Comparison of ENCODE assay signal across 9 cellular contexts in genomic region chr5:39547548-39548154, GRCh38.
A peak's percentile ranks its signal among the peaks of the same experiment; 100 is the strongest.
DNase-seq lines count a peak whose midpoint lies in the region; ATAC-seq, FAIRE-seq and TF ChIP-seq lines count a peak whose summit lies in the region.
"Had no signal": no experiment of that assay in that cellular context is flagged by ENCODE, and none has a peak within 500 bp of the region (broad histone marks: within the 10 kb centered on the region; RNA-seq: fewer than 3 reads in every experiment).

No MANE protein-coding gene starts in this region.

- H3F3A ChIP-seq in GM23338 (replicated peaks; ENCODE audit: low read depth): no peaks in the 10 kb centered on the region

- POLR2A ChIA-PET in HepG2 (lab: Yijun Ruan, JAX): interaction anchor here (1.0 kb wide), 2 partner anchors 123 to 171 kb away, joined by 3 to 5 read pairs; partner anchors contain the start of gene DAB2

- H3K9ac ChIP-seq in OCI-LY3 (ENCODE audit: low read length) (no peak overlapping the region), HepG2 (ENCODE audit: insufficient read depth, low read depth, low read length) (no peak overlapping the region)

- peaks cover 10% of the 10 kb centered on the region for H3K27me3 Mint-ChIP-seq in CD4-positive, CD25-positive, alpha-beta regulatory T cell
- H3K27me3 Mint-ChIP-seq in GM23338 (ENCODE audit: insufficient read depth, low read depth, poor library complexity): no peaks in the 10 kb centered on the region
- no peaks in the 10 kb centered on the region for H3K27me3 Mint-ChIP-seq in type B pancreatic cell
- H3K27me3 Mint-ChIP-seq in activated naive CD4-positive, alpha-beta T cell treated with anti-CD3 and anti-CD28 coated beads, Interleukin-2, amount 10 ng/mL, durations not matched to agents 7 days and 5 days: no peaks in the 10 kb centered on the region

- H3K27ac ChIP-seq in CD4-positive, CD25-positive, alpha-beta regulatory T cell (ENCODE audit: insufficient read depth, low read length, poor library complexity, severe bottlenecking): no peak overlapping the region
- no peak overlapping the region for H3K27ac ChIP-seq in GM23338 (ENCODE audit: low read depth)
- H3K27ac ChIP-seq in OCI-LY3 (ENCODE audit: low read length): no peak overlapping the region
- no peak overlapping the region for H3K27ac ChIP-seq in HepG2 (ENCODE audit: extremely low read length, insufficient read depth, low read length)

- H3K27ac Mint-ChIP-seq in CD4-positive, CD25-positive, alpha-beta regulatory T cell: peak overlapping the region in 1 of 3 donors; percentile 67
- H3K27ac Mint-ChIP-seq in GM23338 (no peak overlapping the region), type B pancreatic cell (no peak overlapping the region)
- no peak overlapping the region for H3K27ac Mint-ChIP-seq in activated naive CD4-positive, alpha-beta T cell treated with anti-CD3 and anti-CD28 coated beads, Interleukin-2, amount 10 ng/mL, durations not matched to agents 7 days and 5 days
- H3K27ac Mint-ChIP-seq: T-cell had no signal

- WGBS in HepG2 (ENCODE audit: low lambda C conversion rate): under 1% methylated on average over 9 of the region's 9 CpGs

- CTCF ChIA-PET in HepG2 (lab: Yijun Ruan, JAX; ENCODE audit: low intra/inter-chr PET ratio, low total read pairs): interaction anchor here (0.7 to 5.5 kb wide), 5 partner anchors 123 to 330 kb away, joined by 3 to 66 read pairs (median 5); partner anchors contain the start of gene DAB2
- CTCF ChIA-PET in activated naive CD4-positive, alpha-beta T cell treated with anti-CD3 and anti-CD28 coated beads, Interleukin-2, amount 10 ng/mL, durations not matched to agents 7 days and 5 days (lab: Charles Lee): interaction anchor here (0.7 to 3.0 kb wide), 17 partner anchors 8 to 1106 kb away, joined by 3 to 56 read pairs (median 4); partner anchors contain the start of gene DAB2

- H4K20me1 ChIP-seq in GM23338 (replicated peaks; ENCODE audit: insufficient read depth) (no peaks in the 10 kb centered on the region), OCI-LY3 (ENCODE audit: insufficient read depth, low read length) (no peaks in the 10 kb centered on the region), HepG2 (ENCODE audit: insufficient read depth, low read length) (no peaks in the 10 kb centered on the region)

- FAIRE-seq in HepG2 (lab: Jason Lieb, UNC): peak; percentile 76

- TF ChIP-seq POLR2A in HepG2 (IDR thresholded peaks at IDR 0.05; ENCODE audit: insufficient read depth in 1 of 2, low read depth in 2 of 2, low read length in 2 of 2): no peak

- H3K36me3 Mint-ChIP-seq in CD4-positive, CD25-positive, alpha-beta regulatory T cell: no peaks in the 10 kb centered on the region
- H3K36me3 Mint-ChIP-seq in GM23338 (ENCODE audit: low read depth) (no peaks in the 10 kb centered on the region), type B pancreatic cell (no peaks in the 10 kb centered on the region)
- H3K36me3 Mint-ChIP-seq in activated naive CD4-positive, alpha-beta T cell treated with anti-CD3 and anti-CD28 coated beads, Interleukin-2, amount 10 ng/mL, durations not matched to agents 7 days and 5 days: no peaks in the 10 kb centered on the region
- H3K36me3 Mint-ChIP-seq: T-cell had no signal

- no TSS peak for BruUV-seq in HepG2 (replicated peaks; lab: Mats Ljungman, UMichigan)

- peaks cover 4% of the 10 kb centered on the region for H3K27me3 ChIP-seq in CD4-positive, CD25-positive, alpha-beta regulatory T cell (ENCODE audit: control insufficient read depth, insufficient read depth, low read length)
- H3K27me3 ChIP-seq in GM23338 (ENCODE audit: insufficient read depth) (no peaks in the 10 kb centered on the region), OCI-LY3 (ENCODE audit: low read depth, low read length) (no peaks in the 10 kb centered on the region), HepG2 (ENCODE audit: control insufficient read depth in 1 of 2, insufficient read depth in 2 of 2, low read length in 2 of 2) (peaks cover 0 to 8% of the 10 kb centered on the region in 2 experiments; a peak in 1 of 5 replicates)

- intact Hi-C loops in HepG2 (cut with micrococcal nuclease; ENCODE audit: unreplicated experiment): loop anchor here (1.0 to 10.0 kb wide), 4 partner anchors 123 to 330 kb away; partner anchors contain the start of genes DAB2 and FYB1

- in situ Hi-C loops in HepG2 (cut with HindIII; ENCODE audit: extremely low pct_ligation_motif_present, low pct_unique_long_range_greater_than_20kb): loop anchor here (5.0 kb wide), 1 partner anchor 170 kb away; no protein-coding TSS in a partner anchor

- peak; percentile 70 to 80 for TF ChIP-seq CTCF in GM23338 (conservative IDR thresholded peaks at IDR 0.05; ENCODE audit: low read depth in 2 of 2)
- TF ChIP-seq CTCF in OCI-LY3 (IDR thresholded peaks at IDR 0.05; ENCODE audit: low read depth, low read length): peak; percentile 78
- peak; percentile 72 for TF ChIP-seq CTCF in HepG2 (CRISPR knock-in tag; IDR thresholded peaks at IDR 0.05)
- TF ChIP-seq CTCF in type B pancreatic cell (conservative IDR thresholded peaks at IDR 0.05): peak; percentile 87

- ATAC-seq in CD4-positive, CD25-positive, alpha-beta regulatory T cell (ENCODE audit: low read depth in 2 of 2): no peak
- ATAC-seq in GM23338 (peak; percentile 48; the same call in 2 of the 3 replicates), HepG2 (peak; percentile 74), GM21723 (IDR thresholded peaks at IDR 0.05; ENCODE audit: unreplicated experiment) (no peak)

- no peaks in the 10 kb centered on the region for H3K36me3 ChIP-seq in CD4-positive, CD25-positive, alpha-beta regulatory T cell (ENCODE audit: control insufficient read depth, insufficient read depth, low read length)
- H3K36me3 ChIP-seq in GM23338 (ENCODE audit: insufficient read depth) (no peaks in the 10 kb centered on the region), OCI-LY3 (replicated peaks; ENCODE audit: low read depth, low read length) (no peaks in the 10 kb centered on the region), HepG2 (replicated peaks in 1 of 2; ENCODE audit: control insufficient read depth in 1 of 2, insufficient read depth in 2 of 2, low read length in 2 of 2) (no peaks in the 10 kb centered on the region)

- no peaks in the 10 kb centered on the region for H3K9me3 ChIP-seq in CD4-positive, CD25-positive, alpha-beta regulatory T cell (ENCODE audit: control insufficient read depth in 2 of 2, low read length in 2 of 2)
- H3K9me3 ChIP-seq in OCI-LY3 (ENCODE audit: insufficient read depth, low read length) (no peaks in the 10 kb centered on the region), HepG2 (ENCODE audit: low read length) (no peaks in the 10 kb centered on the region)

- TF ChIP-seq EP300 in HepG2 (IDR thresholded peaks at IDR 0.05; ENCODE audit: low read depth in 2 of 2, low read length in 2 of 2): no peak
- no peak for TF ChIP-seq EP300 in HepG2 (CRISPR knock-in tag; IDR thresholded peaks at IDR 0.05; ENCODE audit: borderline replicate concordance)

- H3K4me1 Mint-ChIP-seq in CD4-positive, CD25-positive, alpha-beta regulatory T cell: peaks cover 0 to 4% (median 0%) of the 10 kb centered on the region in 4 donors
- H3K4me1 Mint-ChIP-seq in GM23338: peaks cover 4% of the 10 kb centered on the region; the same call in 2 of the 3 replicates
- peaks cover 21% of the 10 kb centered on the region for H3K4me1 Mint-ChIP-seq in type B pancreatic cell (ENCODE audit: unreplicated experiment)
- no peaks in the 10 kb centered on the region for H3K4me1 Mint-ChIP-seq in activated naive CD4-positive, alpha-beta T cell treated with anti-CD3 and anti-CD28 coated beads, Interleukin-2, amount 10 ng/mL, durations not matched to agents 7 days and 5 days

- H3K4me3 Mint-ChIP-seq in CD4-positive, CD25-positive, alpha-beta regulatory T cell: peak overlapping the region in 1 of 4 donors; percentile 13
- H3K4me3 Mint-ChIP-seq in GM23338 (no peak overlapping the region), type B pancreatic cell (no peak overlapping the region)
- no peak overlapping the region for H3K4me3 Mint-ChIP-seq in activated naive CD4-positive, alpha-beta T cell treated with anti-CD3 and anti-CD28 coated beads, Interleukin-2, amount 10 ng/mL, durations not matched to agents 7 days and 5 days

- H2AFZ ChIP-seq in GM23338 (peak overlapping the region; percentile 8; the same call in 1 of the 2 replicates), OCI-LY3 (ENCODE audit: low read depth, low read length) (0 out of 2 replicates have a peak overlapping the region, but pooled peaks have one; percentile 8), HepG2 (ENCODE audit: low read length) (no peak overlapping the region)

- H3K4me3 ChIP-seq in CD4-positive, CD25-positive, alpha-beta regulatory T cell (ENCODE audit: low read depth, low read length): peak overlapping the region; percentile 38
- H3K4me3 ChIP-seq in GM23338: no peak overlapping the region
- peak overlapping the region; percentile 25 for H3K4me3 ChIP-seq in OCI-LY3 (ENCODE audit: low read length)
- no peak overlapping the region for H3K4me3 ChIP-seq in HepG2 (replicated peaks in 1 of 3; ENCODE audit: insufficient read depth in 1 of 3, low read depth in 2 of 3, low read length in 3 of 3)

- H3K4me2 ChIP-seq in GM23338 (no peak overlapping the region), OCI-LY3 (ENCODE audit: low read length) (peak overlapping the region; percentile 49), HepG2 (ENCODE audit: low read depth, low read length) (no peak overlapping the region)

- H3K79me2 ChIP-seq in GM23338 (replicated peaks; ENCODE audit: insufficient read depth) (no peaks in the 10 kb centered on the region), OCI-LY3 (ENCODE audit: low read length) (no peaks in the 10 kb centered on the region), HepG2 (ENCODE audit: insufficient read depth, low read length) (no peaks in the 10 kb centered on the region)

- H3K9me3 Mint-ChIP-seq in CD4-positive, CD25-positive, alpha-beta regulatory T cell: peaks cover 0 to 2% (median 0%) of the 10 kb centered on the region in 7 donors
- H3K9me3 Mint-ChIP-seq in GM23338 (no peaks in the 10 kb centered on the region), type B pancreatic cell (no peaks in the 10 kb centered on the region)
- H3K9me3 Mint-ChIP-seq in activated naive CD4-positive, alpha-beta T cell treated with anti-CD3 and anti-CD28 coated beads, Interleukin-2, amount 10 ng/mL, durations not matched to agents 7 days and 5 days: no peaks in the 10 kb centered on the region
- H3K9me3 Mint-ChIP-seq: T-cell had no signal

- H3K4me1 ChIP-seq in CD4-positive, CD25-positive, alpha-beta regulatory T cell (ENCODE audit: control insufficient read depth, insufficient read depth, low read length, poor library complexity, severe bottlenecking): no peaks in the 10 kb centered on the region
- peaks cover 5% of the 10 kb centered on the region; the same call in 1 of the 2 replicates for H3K4me1 ChIP-seq in GM23338 (ENCODE audit: insufficient read depth)
- H3K4me1 ChIP-seq in OCI-LY3 (ENCODE audit: low read length): no peaks in the 10 kb centered on the region
- H3K4me1 ChIP-seq in HepG2 (ENCODE audit: insufficient read depth, low read length): no peaks in the 10 kb centered on the region

- 0 out of 2 replicates have a peak, but pooled peaks cover 7% of the 10 kb centered on the region for H3K9me2 ChIP-seq in GM23338 (ENCODE audit: insufficient read depth)

- peak in 2 of 3 donors; percentile 37 to 46 for DNase-seq in CD4-positive, CD25-positive, alpha-beta regulatory T cell
- peak; percentile 74 for DNase-seq in GM23338 (ENCODE audit: low spot score)
- DNase-seq in cerebellum (ENCODE audit: low spot score): peak; percentile 24
- DNase-seq in HepG2 (ENCODE audit: low spot score): peak; percentile 41
- DNase-seq in type B pancreatic cell (ENCODE audit: extremely low spot score, unreplicated experiment): no peak
- DNase-seq in activated naive CD4-positive, alpha-beta T cell treated with anti-CD3 and anti-CD28 coated beads, Interleukin-2, amount 10 ng/mL, durations not matched to agents 7 days and 5 days: no peak

- TF ChIP-seq RAD21 in HepG2 (CRISPR knock-in tag; IDR thresholded peaks at IDR 0.05): peak; percentile 67

Comparison
In these comparisons a context has a peak if more than half of its experiments do, and no peak if none do; other contexts are left out.
1. ATAC-seq: peak in GM23338 (single experiment) and HepG2 (single experiment); none in CD4-positive, CD25-positive, alpha-beta regulatory T cell (0 of 2) and GM21723 (single experiment).
2. DNase-seq: peak in CD4-positive, CD25-positive, alpha-beta regulatory T cell (2 of 3), GM23338 (single experiment), cerebellum (single experiment) and HepG2 (single experiment); none in type B pancreatic cell (single experiment) and activated naive CD4-positive, alpha-beta T cell treated with anti-CD3 and anti-CD28 coated beads, Interleukin-2, amount 10 ng/mL, durations not matched to agents 7 days and 5 days (single experiment).
3. H3K4me3 ChIP-seq: peak in CD4-positive, CD25-positive, alpha-beta regulatory T cell (single experiment) and OCI-LY3 (single experiment); none in GM23338 (single experiment) and HepG2 (0 of 3).
4. Peak in every context shown above with its lines, with median percentiles within 50 percentile points of each other: CTCF ChIP-seq.